Comparison of ENCODE assay signal across 16 cellular contexts in the genomic region with DNA sequence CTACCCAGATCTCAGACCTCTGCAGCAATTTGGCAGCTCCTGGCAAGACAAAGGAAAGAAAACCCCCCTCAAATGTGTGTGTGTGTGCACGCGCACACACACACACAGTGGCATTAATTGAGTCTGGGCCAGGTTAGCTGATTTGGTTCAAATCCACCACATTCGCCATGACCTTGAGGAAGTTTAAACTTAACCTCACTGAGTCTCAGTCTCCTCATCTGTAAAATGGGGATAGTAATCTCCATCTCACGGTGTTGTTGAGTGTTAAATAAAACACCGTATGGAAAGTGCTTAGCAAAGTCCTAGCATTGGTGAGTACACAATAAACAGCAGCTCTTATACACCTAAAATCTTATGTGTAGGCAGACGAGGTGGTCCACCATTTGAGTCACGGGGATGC. TPM values are rescaled to one million over a fixed set of nuclear protein-coding genes. Genes with fewer than 3 reads are reported as not detected.
"Had no signal": no experiment of that assay in that cellular context is flagged by ENCODE, and none has a peak within 500 bp of the region (broad histone marks: within the 10 kb centered on the region; RNA-seq: fewer than 3 reads in every experiment).

No MANE protein-coding gene starts in this region.

- H3K36me3 Mint-ChIP-seq: IgD-negative memory B cell had no signal

- H3K4me3 Mint-ChIP-seq: IgD-negative memory B cell had no signal

- DNase-seq: NCI-H1092, NCI-H1105 treated with DMSO at 0.1 percent for 48 hours, NCI-H1417 treated with DMSO at 0.1 percent for 48 hours, NCI-H1694 treated with DMSO at 0.1 percent for 48 hours, NCI-H1930, NCI-H2171, NCI-H510A, NCI-H524 treated with DMSO at 0.1 percent for 48 hours, NCI-H774, SIG-M5 had no signal

- H3K27ac ChIP-seq: SJSA1, SK-N-MC had no signal

- H3K9me3 ChIP-seq: SJSA1 had no signal

- H3K4me3 ChIP-seq: SJSA1, SK-N-MC had no signal

- H3K27me3 ChIP-seq: SJSA1 had no signal

- H3K9me3 Mint-ChIP-seq: IgD-negative memory B cell had no signal

- H3K36me3 ChIP-seq: SJSA1 had no signal

- FAIRE-seq: RCC 7860 had no signal

RNA-seq across cellular contexts. Expression of a gene that starts 4.9 kb away (rescaled TPM):
- total RNA-seq: HT1080, MCF 10A had no signal
